21 cellular contexts compared by ENCODE assay signal in genomic region chr20:52457826-52458225, GRCh38.
DNase-seq lines count a peak whose midpoint lies in the region; ATAC-seq, FAIRE-seq and TF ChIP-seq lines count a peak whose summit lies in the region.
"Had no signal": no experiment of that assay in that cellular context is flagged by ENCODE, and none has a peak within 500 bp of the region (broad histone marks: within the 10 kb centered on the region; RNA-seq: fewer than 3 reads in every experiment).

No MANE protein-coding gene starts in this region.

- no peak overlapping the region for H3K9ac ChIP-seq in GM12878 (ENCODE audit: control insufficient read depth, insufficient read depth, low read length)

- CTCF ChIA-PET in GM12878 (lab: Yijun Ruan, JAX) = no interaction called here

- RAD21 ChIA-PET in GM12878 (lab: Charles Lee; ENCODE audit: unreplicated experiment) = no interaction called here

- WGBS in GM12878 (ENCODE audit: insufficient coverage, insufficient replicate concordance, low lambda C conversion rate, missing lambda C conversion rate) = 65% methylated on average over 2 of the region's 2 CpGs

- TF ChIP-seq RAD21 in GM12878 (IDR thresholded peaks at IDR 0.05; ENCODE audit: insufficient read depth, low read depth, low read length) = no peak

- H3K4me3 ChIP-seq in GM12878 (no peak overlapping the region), kidney epithelial cell (ENCODE audit: low read depth, low read length) (no peak overlapping the region)
- H3K4me3 ChIP-seq: A549, MG63 had no signal

- no TSS peak for BruUV-seq in GM12878 (replicated peaks; lab: Mats Ljungman, UMichigan)

- TF ChIP-seq EP300 in GM12878 (IDR thresholded peaks at IDR 0.05; ENCODE audit: borderline replicate concordance in 1 of 2, control insufficient read depth in 1 of 2, low read depth in 2 of 2, low read length in 2 of 2) = no peak

- no peak for TF ChIP-seq CTCF in GM12878 (IDR thresholded peaks at IDR 0.05 in 2 of 3, conservative IDR thresholded peaks at IDR 0.05 in 1 of 3; ENCODE audit: control insufficient read depth in 2 of 3, extremely low read depth in 1 of 3, insufficient read depth in 1 of 3, low read depth in 3 of 3, low read length in 3 of 3)
- no peak for TF ChIP-seq CTCF in kidney epithelial cell (IDR thresholded peaks at IDR 0.05; ENCODE audit: insufficient read depth, low read length, poor library complexity, severe bottlenecking)

- no peak overlapping the region for H3K27ac ChIP-seq in GM12878 (ENCODE audit: control insufficient read depth, insufficient read depth)
- H3K27ac ChIP-seq: A549, HL-60 had no signal

- H3K27me3 ChIP-seq in GM12878 (replicated peaks in 1 of 2; ENCODE audit: control insufficient read depth in 2 of 2, insufficient read depth in 2 of 2, low read length in 1 of 2) (no peaks in the 10 kb centered on the region), kidney epithelial cell (ENCODE audit: control insufficient read depth, insufficient read depth, low read length) (no peaks in the 10 kb centered on the region)
- H3K27me3 ChIP-seq: MG63 had no signal

- ATAC-seq in GM12878 (no peak), HG03460 (IDR thresholded peaks at IDR 0.05; ENCODE audit: unreplicated experiment) (no peak), HG02870 (IDR thresholded peaks at IDR 0.05; ENCODE audit: unreplicated experiment) (no peak)
- ATAC-seq: A549 had no signal

- H4K20me1 ChIP-seq in GM12878 (ENCODE audit: control insufficient read depth, insufficient read depth) = no peaks in the 10 kb centered on the region

- in situ Hi-C loops in Caki2 (cut with HindIII; ENCODE audit: low pct_unique_long_range_greater_than_20kb, low sequenced_read_pairs) = no loop called here
- in situ Hi-C loops in GM12878 (cut with MboI) = no loop called here

- intact Hi-C loops in GM12878 (cut with micrococcal nuclease; ENCODE audit: unreplicated experiment) = no loop called here

- FAIRE-seq in GM12878 (lab: Jason Lieb, UNC) = peak; percentile 23
- FAIRE-seq: A549 had no signal

- SMC1A ChIA-PET in GM12878 (lab: Charles Lee; ENCODE audit: uncharacterized antibody, unreplicated experiment) = no interaction called here

- no peaks in the 10 kb centered on the region for H3K79me2 ChIP-seq in GM12878 (ENCODE audit: control insufficient read depth, insufficient read depth, low read length)

- H3K36me3 ChIP-seq in GM12878 (ENCODE audit: control insufficient read depth in 2 of 2, insufficient read depth in 2 of 2, low read length in 1 of 2) = no peaks in the 10 kb centered on the region
- H3K36me3 ChIP-seq in kidney epithelial cell (ENCODE audit: control insufficient read depth, insufficient read depth, low read length) = no peaks in the 10 kb centered on the region
- H3K36me3 ChIP-seq: MG63 had no signal

- no peak overlapping the region for H3K4me2 ChIP-seq in GM12878 (ENCODE audit: control insufficient read depth, insufficient read depth)
- H3K4me2 ChIP-seq: A549 had no signal

- POLR2A ChIA-PET in GM12878 (lab: Charles Lee) = no interaction called here

- TF ChIP-seq POLR2A in GM12878 (IDR thresholded peaks at IDR 0.05; ENCODE audit: low read depth, low read length) = no peak

- no peaks in the 10 kb centered on the region for H3K4me1 ChIP-seq in GM12878 (ENCODE audit: control insufficient read depth, insufficient read depth, low read length)
- H3K4me1 ChIP-seq: A549, Caco-2 had no signal

- H3K9me3 ChIP-seq in GM12878 (replicated peaks; ENCODE audit: control insufficient read depth, insufficient read depth, low read length) = no peaks in the 10 kb centered on the region
- H3K9me3 ChIP-seq: A549, Caco-2, MG63 had no signal

- H2AFZ ChIP-seq in GM12878 (ENCODE audit: control insufficient read depth, low read depth, low read length) = no peak overlapping the region

- peak; percentile 73 for DNase-seq in Caki2 (ENCODE audit: low read depth)
- DNase-seq in M059J (ENCODE audit: low read depth) = peak; percentile 93
- DNase-seq in GM12878 (ENCODE audit: low read depth, low spot score) = no peak
- peak; percentile 65 for DNase-seq in kidney epithelial cell (ENCODE audit: low read depth)
- no peak for DNase-seq in HPDE6-E6E7 (ENCODE audit: extremely low spot score)
- DNase-seq in SIG-M5 (lab: John Stamatoyannopoulos, UW) = no peak
- DNase-seq: AML-193, Caco-2, DMS53, GF-D8, H9, KG1, MG63, NCI-H187 treated with DMSO at 0.1 percent for 48 hours, NCI-H446, NCI-H774, SHP77 treated with DMSO at 0.1 percent for 48 hours had no signal

TF ChIP-seq in GM12878, 131 proteins besides CTCF, POLR2A, EP300 and RAD21:
- TF ChIP-seq MYB (IDR thresholded peaks at IDR 0.05; ENCODE audit: borderline replicate concordance, low read depth, low read length) = no peak
- no peak for TF ChIP-seq PRDM15 (CRISPR knock-in tag; IDR thresholded peaks at IDR 0.05)
- no peak for TF ChIP-seq ZBTB33 (IDR thresholded peaks at IDR 0.05)
- no peak for TF ChIP-seq SREBF2 (IDR thresholded peaks at IDR 0.05; ENCODE audit: low read length)
- TF ChIP-seq ZNF622 (IDR thresholded peaks at IDR 0.05) = no peak
- TF ChIP-seq JUNB (IDR thresholded peaks at IDR 0.05) = no peak
- no peak for TF ChIP-seq FOXM1 (IDR thresholded peaks at IDR 0.05; ENCODE audit: low read depth, low read length)
- TF ChIP-seq HSF1 (IDR thresholded peaks at IDR 0.05; ENCODE audit: low read depth, low read length) = no peak
- TF ChIP-seq RELB (IDR thresholded peaks at IDR 0.05; ENCODE audit: low read depth) = no peak
- no peak for TF ChIP-seq RBBP5 (conservative IDR thresholded peaks at IDR 0.05)
- TF ChIP-seq MEF2B (IDR thresholded peaks at IDR 0.05; ENCODE audit: partially characterized antibody, poor library complexity, severe bottlenecking) = no peak
- TF ChIP-seq ASH2L (IDR thresholded peaks at IDR 0.05; ENCODE audit: borderline replicate concordance, low read depth) = no peak

Comparison
In these comparisons a context has a peak if more than half of its experiments do, and no peak if none do; other contexts are left out.
1. DNase-seq: peak in Caki2 (single experiment), M059J (single experiment) and kidney epithelial cell (single experiment); none in GM12878 (single experiment), HPDE6-E6E7 (single experiment) and SIG-M5 (single experiment).